Comparison of ENCODE assay signal across 8 cellular contexts in genomic region chr3:9843715-9844438, GRCh38. TPM values are rescaled to one million over a fixed set of nuclear protein-coding genes. Genes with fewer than 3 reads are reported as not detected.
DNase-seq lines count a peak whose midpoint lies in the region; ATAC-seq and TF ChIP-seq lines count a peak whose summit lies in the region.

RPUSD3 (minus strand) TSS chr3:9844008; CDS start chr3:9843990, 18 bp downstream.

- H3K36me3 ChIP-seq in adrenal gland (replicated peaks in 1 of 2) (peaks cover 0 to 27% of the 10 kb centered on the region in 2 donors), heart left ventricle (peaks cover 0 to 33% (median 30%) of the 10 kb centered on the region in 9 donors), upper lobe of left lung (peaks cover 0 to 31% (median 23%) of the 10 kb centered on the region in 4 donors)

- peak; percentile 84 for DNase-seq in GM12864 (ENCODE audit: low read depth)
- DNase-seq in NCI-H1417 (lab: John Stamatoyannopoulos, UW): peak; percentile 84 to 92 (median 91)
- peak; percentile 91 to 95 (median 92) for DNase-seq in T-helper 1 cell
- DNase-seq in adrenal gland: peak; percentile 98 to 99 (median 99)
- DNase-seq in heart left ventricle: peak; percentile 98 to 100 (median 99)
- peak; percentile 98 to 100 (median 100) for DNase-seq in posterior cingulate gyrus
- peak; percentile 98 for DNase-seq in upper lobe of left lung

- H3K4me1 ChIP-seq in adrenal gland (replicated peaks in 1 of 2): peaks cover 7 to 8% of the 10 kb centered on the region in 2 donors
- H3K4me1 ChIP-seq in heart left ventricle: peaks cover 0 to 21% (median 8%) of the 10 kb centered on the region in 12 donors
- H3K4me1 ChIP-seq in upper lobe of left lung: peaks cover 13 to 30% (median 14%) of the 10 kb centered on the region in 4 donors

- TF ChIP-seq EP300 in upper lobe of left lung (IDR thresholded peaks at IDR 0.05): no peak

- no peaks in the 10 kb centered on the region for H3K9me3 ChIP-seq in adrenal gland (replicated peaks in 1 of 3)
- no peaks in the 10 kb centered on the region for H3K9me3 ChIP-seq in heart left ventricle
- no peaks in the 10 kb centered on the region for H3K9me3 ChIP-seq in upper lobe of left lung

- TF ChIP-seq POLR2A in adrenal gland (IDR thresholded peaks at IDR 0.05) (peak in 1 of 2 donors; percentile 60), heart left ventricle (IDR thresholded peaks at IDR 0.05) (peak in 1 of 2 donors; percentile 87), upper lobe of left lung (IDR thresholded peaks at IDR 0.05) (peak in 2 of 4 donors; percentile 66 to 81)

- H3K27me3 ChIP-seq in adrenal gland: no peaks in the 10 kb centered on the region
- no peaks in the 10 kb centered on the region for H3K27me3 ChIP-seq in heart left ventricle
- no peaks in the 10 kb centered on the region for H3K27me3 ChIP-seq in upper lobe of left lung

- ATAC-seq in HG02678 (IDR thresholded peaks at IDR 0.05; ENCODE audit: unreplicated experiment): peak; percentile 99
- ATAC-seq in heart left ventricle: peak; percentile 99 to 100 (median 99)
- peak; percentile 98 to 99 for ATAC-seq in upper lobe of left lung (ENCODE audit: low FRiP score in 2 of 2)

- TF ChIP-seq CTCF in GM12864 (IDR thresholded peaks at IDR 0.05; ENCODE audit: low read depth, low read length, missing control alignments): no peak
- no peak for TF ChIP-seq CTCF in adrenal gland (IDR thresholded peaks at IDR 0.05)
- TF ChIP-seq CTCF in heart left ventricle (IDR thresholded peaks at IDR 0.05): no peak
- peak in 1 of 6 experiments; percentile 7 for TF ChIP-seq CTCF in upper lobe of left lung (IDR thresholded peaks at IDR 0.05)

- intact Hi-C loops in adrenal gland (cut with DNase I) (loop anchor here (5.0 to 10.0 kb wide), 2 partner anchors 78 to 301 kb away; partner anchors contain the start of gene VHL (in 1 of the 2)), heart left ventricle (cut with DNase I) (loop anchor here in 3 of 10 donors (2.0 to 10.0 kb wide), 5 partner anchors 47 to 103 kb away; partner anchors contain the start of genes ARPC4 (in 2 of the 3), TADA3 (in 2 of the 3), IL17RC (in 1 of the 3) and JAGN1 (in 1 of the 3)), posterior cingulate gyrus (cut with DNase I) (loop anchor here (5.0 kb wide), 1 partner anchor 48 kb away; the partner anchor contains the start of gene JAGN1)

- H3K4me3 ChIP-seq in GM12864 (ENCODE audit: low read depth, low read length): peak within 1 kb of the TSS; percentile 89
- peak within 1 kb of the TSS; percentile 37 to 89 (median 62) for H3K4me3 ChIP-seq in adrenal gland
- H3K4me3 ChIP-seq in heart left ventricle: peak within 1 kb of the TSS; percentile 43 to 94 (median 76)
- H3K4me3 ChIP-seq in upper lobe of left lung: peak within 1 kb of the TSS; percentile 65 to 90 (median 84)

- WGBS in adrenal gland, 4 donors: 0 to 1% (median 0%) methylated on average over 7 to 42 of the region's 42 CpGs
- 0% methylated on average over 34 to 42 of the region's 42 CpGs for WGBS in heart left ventricle, 4 donors
- 0 to 1% methylated on average over 12 to 20 of the region's 42 CpGs for WGBS in upper lobe of left lung, 2 donors

- H3K27ac ChIP-seq in adrenal gland (peak within 1 kb of the TSS in 4 of 5 donors; percentile 51 to 84 (median 79)), heart left ventricle (peak within 1 kb of the TSS; percentile 43 to 87 (median 86)), upper lobe of left lung (peak within 1 kb of the TSS; percentile 63 to 89 (median 82))

RNA-seq across cellular contexts. Expression of gene RPUSD3, which starts in this region (rescaled TPM):
- total RNA-seq in adrenal gland: 100 to 1,000 TPM in 1 of 8 donors, 10 to 100 TPM in 7; 21.5 to 116 (median 54.6) TPM
- polyA plus RNA-seq in adrenal gland: 10 to 100 TPM; 27.7 to 47.9 (median 35.1) TPM
- total RNA-seq in heart left ventricle: 10 to 100 TPM; 25.8 to 68.6 (median 31.1) TPM
- polyA plus RNA-seq in heart left ventricle: 10 to 100 TPM; 41.1 to 43.5 TPM
- total RNA-seq in upper lobe of left lung: 10 to 100 TPM; 23.8 to 58.7 (median 34.9) TPM

Comparison
In these comparisons a context has a peak if more than half of its experiments do, and no peak if none do; other contexts are left out.
1. Peak in every context shown above with its lines: DNase-seq, ATAC-seq, H3K4me3 ChIP-seq and H3K27ac ChIP-seq.